ENCODE assay signal across 11 cellular contexts in genomic region chr6:163260911-163261310, GRCh38.
DNase-seq lines count a peak whose midpoint lies in the region; TF ChIP-seq lines count a peak whose summit lies in the region.
"Had no signal": no experiment of that assay in that cellular context is flagged by ENCODE, and none has a peak within 500 bp of the region (broad histone marks: within the 10 kb centered on the region; RNA-seq: fewer than 3 reads in every experiment).

No MANE protein-coding gene starts in this region.

- H4K8ac ChIP-seq in mesenchymal stem cell (ENCODE audit: low read length): no peak overlapping the region

- H3K4me3 ChIP-seq in mesenchymal stem cell (ENCODE audit: insufficient read depth in 1 of 2, low read depth in 1 of 2, low read length in 2 of 2) (peak overlapping the region in 1 of 2 experiments; percentile 65), stomach (peak overlapping the region in 3 of 4 donors; percentile 17 to 25 (median 24)), prostate gland (no peak overlapping the region), mammary epithelial cell (replicated peaks in 1 of 3; ENCODE audit: insufficient read depth in 1 of 3, low read depth in 2 of 3, low read length in 3 of 3) (no peak overlapping the region)

- intact Hi-C loops in stomach (cut with DNase I; ENCODE audit: low total_unique reads): no loop called here
- intact Hi-C loops in prostate gland (cut with DNase I): no loop called here
- intact Hi-C loops in mammary epithelial cell (cut with micrococcal nuclease): loop anchor here (10.0 kb wide), 1 partner anchor 154 kb away; the partner anchor contains the start of gene QKI

- DNase-seq in M059J (ENCODE audit: low read depth) (peak; percentile 15), endothelial cell (ENCODE audit: low spot score) (no peak), mesenchymal stem cell (no peak), stomach (no peak), prostate gland (ENCODE audit: low spot score) (no peak), hepatic stellate cell (ENCODE audit: low spot score) (no peak), mammary epithelial cell (no peak)
- no peak for DNase-seq in stimulated activated CD4-positive, alpha-beta T cell treated with anti-CD3 and anti-CD28 coated beads, Interleukin-15, amount 100 ng/mL, for 24 hours
- DNase-seq: aorta, NCI-H187 treated with DMSO at 0.1 percent for 48 hours, T-helper 17 cell had no signal

- H2BK15ac ChIP-seq in mesenchymal stem cell (ENCODE audit: low read depth, poor library complexity, severe bottlenecking): no peak overlapping the region

- peaks cover 6% of the 10 kb centered on the region for H3K4me1 ChIP-seq in mesenchymal stem cell (ENCODE audit: control insufficient read depth, insufficient read depth, low read depth, low read length)
- peaks cover 7 to 42% (median 17%) of the 10 kb centered on the region in 4 donors for H3K4me1 ChIP-seq in stomach
- H3K4me1 ChIP-seq in prostate gland (replicated peaks): no peaks in the 10 kb centered on the region
- no peaks in the 10 kb centered on the region for H3K4me1 ChIP-seq in mammary epithelial cell (ENCODE audit: insufficient read depth, low read length)

- H3K9ac ChIP-seq in mesenchymal stem cell (ENCODE audit: low read length) (peak overlapping the region; percentile 32), mammary epithelial cell (ENCODE audit: insufficient read depth, low read length) (no peak overlapping the region)

- H3K79me2 ChIP-seq in mammary epithelial cell (ENCODE audit: insufficient read depth, low read length): no peaks in the 10 kb centered on the region

- H3K27me3 ChIP-seq in mesenchymal stem cell (ENCODE audit: control insufficient read depth in 1 of 2, insufficient read depth in 1 of 2, low read length in 2 of 2) (no peaks in the 10 kb centered on the region), stomach (no peaks in the 10 kb centered on the region), prostate gland (replicated peaks; ENCODE audit: insufficient read depth) (no peaks in the 10 kb centered on the region), mammary epithelial cell (ENCODE audit: insufficient read depth, low read length) (no peaks in the 10 kb centered on the region)

- no peak overlapping the region for H4K91ac ChIP-seq in mesenchymal stem cell (ENCODE audit: low read length)

- H2AFZ ChIP-seq in mesenchymal stem cell (ENCODE audit: low read depth, low read length) (peak overlapping the region; percentile 51), mammary epithelial cell (ENCODE audit: low read depth, low read length) (no peak overlapping the region)

- TF ChIP-seq CTCF in endothelial cell (IDR thresholded peaks at IDR 0.05; ENCODE audit: unreplicated experiment) (no peak), stomach (IDR thresholded peaks at IDR 0.05) (no peak), prostate gland (IDR thresholded peaks at IDR 0.05) (no peak), mammary epithelial cell (conservative IDR thresholded peaks at IDR 0.05 in 1 of 2, IDR thresholded peaks at IDR 0.05 in 1 of 2; ENCODE audit: extremely low read depth in 1 of 2, insufficient read depth in 1 of 2, low read depth in 1 of 2, low read length in 2 of 2) (no peak)

- in situ Hi-C loops in mammary epithelial cell (cut with MboI; ENCODE audit: low sequenced_read_pairs in 2 of 2): no loop called here

- no peaks in the 10 kb centered on the region for H3K9me3 Mint-ChIP-seq in endothelial cell (ENCODE audit: unreplicated experiment)

- no TSS peak for BruUV-seq in mammary epithelial cell (replicated peaks; lab: Mats Ljungman, UMichigan)

- H3K23ac ChIP-seq in mesenchymal stem cell (ENCODE audit: low read length in 2 of 2): no peak overlapping the region

- H2AK5ac ChIP-seq in mesenchymal stem cell (ENCODE audit: low read length, severe bottlenecking): no peak overlapping the region

- no peak overlapping the region for H3K14ac ChIP-seq in mesenchymal stem cell (ENCODE audit: low read length in 2 of 2)

- CTCF ChIA-PET in mammary epithelial cell (lab: Charles Lee; ENCODE audit: low non-redundant PET): no interaction called here

- no peak overlapping the region for H2BK5ac ChIP-seq in mesenchymal stem cell (ENCODE audit: low read depth, low read length, poor library complexity, severe bottlenecking)

- no peak overlapping the region for H3K18ac ChIP-seq in mesenchymal stem cell (ENCODE audit: low read depth in 1 of 2, low read length in 2 of 2)

- peak overlapping the region; percentile 77 for H3K4me3 Mint-ChIP-seq in endothelial cell (ENCODE audit: unreplicated experiment)

- peak overlapping the region; percentile 95 for H3K27ac Mint-ChIP-seq in endothelial cell (ENCODE audit: unreplicated experiment)
- H3K27ac Mint-ChIP-seq: T-helper 17 cell had no signal

- H3K36me3 Mint-ChIP-seq in endothelial cell (ENCODE audit: low read depth, unreplicated experiment): peaks cover 3% of the 10 kb centered on the region

- H3K79me1 ChIP-seq in mesenchymal stem cell (replicated peaks; ENCODE audit: low read length, poor library complexity, severe bottlenecking): no peaks in the 10 kb centered on the region

- WGBS in mesenchymal stem cell: 2% methylated on average over 5 of the region's 8 CpGs
- WGBS in stomach, 5 donors: 27 to 52% (median 41%) methylated on average over 8 of the region's 8 CpGs
- WGBS in prostate gland: 30% methylated on average over 8 of the region's 8 CpGs
- 18% methylated on average over 6 of the region's 8 CpGs for WGBS in mammary epithelial cell (ENCODE audit: low coverage, missing lambda C conversion rate)

- H3K4me2 ChIP-seq in mesenchymal stem cell (ENCODE audit: low read length, poor library complexity, severe bottlenecking) (peak overlapping the region; percentile 14), mammary epithelial cell (ENCODE audit: insufficient read depth, low read depth, low read length) (no peak overlapping the region)

- H3K27ac ChIP-seq in mesenchymal stem cell (ENCODE audit: low read length, poor library complexity, severe bottlenecking) (no peak overlapping the region), stomach (peak overlapping the region in 1 of 5 donors; percentile 38), prostate gland (no peak overlapping the region), mammary epithelial cell (ENCODE audit: insufficient read depth, low read depth, low read length) (no peak overlapping the region)

- no peak for TF ChIP-seq EP300 in stomach (IDR thresholded peaks at IDR 0.05)

- no peak overlapping the region for H3K4ac ChIP-seq in mesenchymal stem cell (ENCODE audit: low read depth in 1 of 2, low read length in 2 of 2)

- no peaks in the 10 kb centered on the region for H4K20me1 ChIP-seq in mammary epithelial cell (ENCODE audit: insufficient read depth, low read length)

- H3K36me3 ChIP-seq in mesenchymal stem cell (ENCODE audit: control insufficient read depth in 1 of 2, insufficient read depth in 2 of 2, low read depth in 1 of 2, low read length in 2 of 2): no peaks in the 10 kb centered on the region
- no peaks in the 10 kb centered on the region for H3K36me3 ChIP-seq in stomach
- H3K36me3 ChIP-seq in prostate gland: no peaks in the 10 kb centered on the region
- H3K36me3 ChIP-seq in mammary epithelial cell (ENCODE audit: insufficient read depth, low read length): no peaks in the 10 kb centered on the region

- H2BK12ac ChIP-seq in mesenchymal stem cell (ENCODE audit: low read length in 2 of 2): no peak overlapping the region

- peaks cover 11% of the 10 kb centered on the region for H3K27me3 Mint-ChIP-seq in endothelial cell (ENCODE audit: unreplicated experiment)

- dilution Hi-C loops in mammary epithelial cell (cut with HindIII; ENCODE audit: low sequenced_read_pairs): no loop called here

- H3K9me3 ChIP-seq in mesenchymal stem cell (ENCODE audit: control insufficient read depth, low read length) (no peaks in the 10 kb centered on the region), stomach (no peaks in the 10 kb centered on the region), prostate gland (no peaks in the 10 kb centered on the region), mammary epithelial cell (replicated peaks; ENCODE audit: insufficient read depth, low read length) (peaks cover 10% of the 10 kb centered on the region)

- TF ChIP-seq POLR2A in stomach (IDR thresholded peaks at IDR 0.05): no peak
- no peak for TF ChIP-seq POLR2A in prostate gland (IDR thresholded peaks at IDR 0.05)

- H2BK120ac ChIP-seq in mesenchymal stem cell (ENCODE audit: low read depth, low read length): no peak overlapping the region

- peaks cover 25% of the 10 kb centered on the region for H3K4me1 Mint-ChIP-seq in endothelial cell (ENCODE audit: unreplicated experiment)

Comparison
In these comparisons a context has a peak if more than half of its experiments do, and no peak if none do; other contexts are left out.
1. H3K4me3 ChIP-seq: peak in stomach (3 of 4); none in prostate gland (0 of 2) and mammary epithelial cell (0 of 3).